Comparison of ENCODE assay signal across 1 cellular context in genomic region chr11:129331217-129331616, GRCh38.
TF ChIP-seq lines count a peak whose summit lies in the region.

No MANE protein-coding gene starts in this region.

TF ChIP-seq in SK-N-SH treated with all-trans-retinoic acid at 6 μM for 48 hours, 23 proteins besides CTCF, POLR2A, EP300 and RAD21 (continued from another document):
- no peak for TF ChIP-seq RARB (CRISPR knock-in tag; IDR thresholded peaks at IDR 0.05)
- no peak for TF ChIP-seq CSRNP3 (CRISPR knock-in tag; IDR thresholded peaks at IDR 0.05)
- TF ChIP-seq POU6F1 (CRISPR knock-in tag; IDR thresholded peaks at IDR 0.05; ENCODE audit: borderline replicate concordance, low read depth), result no peak
- TF ChIP-seq ESRRG (CRISPR knock-in tag; IDR thresholded peaks at IDR 0.05), result no peak
TF ChIP-seq in SK-N-SH treated with all-trans-retinoic acid at 6 μM for 48 hours: peak in this region for 0.
